ENCODE assay signal across 1 cellular context in the genomic region with DNA sequence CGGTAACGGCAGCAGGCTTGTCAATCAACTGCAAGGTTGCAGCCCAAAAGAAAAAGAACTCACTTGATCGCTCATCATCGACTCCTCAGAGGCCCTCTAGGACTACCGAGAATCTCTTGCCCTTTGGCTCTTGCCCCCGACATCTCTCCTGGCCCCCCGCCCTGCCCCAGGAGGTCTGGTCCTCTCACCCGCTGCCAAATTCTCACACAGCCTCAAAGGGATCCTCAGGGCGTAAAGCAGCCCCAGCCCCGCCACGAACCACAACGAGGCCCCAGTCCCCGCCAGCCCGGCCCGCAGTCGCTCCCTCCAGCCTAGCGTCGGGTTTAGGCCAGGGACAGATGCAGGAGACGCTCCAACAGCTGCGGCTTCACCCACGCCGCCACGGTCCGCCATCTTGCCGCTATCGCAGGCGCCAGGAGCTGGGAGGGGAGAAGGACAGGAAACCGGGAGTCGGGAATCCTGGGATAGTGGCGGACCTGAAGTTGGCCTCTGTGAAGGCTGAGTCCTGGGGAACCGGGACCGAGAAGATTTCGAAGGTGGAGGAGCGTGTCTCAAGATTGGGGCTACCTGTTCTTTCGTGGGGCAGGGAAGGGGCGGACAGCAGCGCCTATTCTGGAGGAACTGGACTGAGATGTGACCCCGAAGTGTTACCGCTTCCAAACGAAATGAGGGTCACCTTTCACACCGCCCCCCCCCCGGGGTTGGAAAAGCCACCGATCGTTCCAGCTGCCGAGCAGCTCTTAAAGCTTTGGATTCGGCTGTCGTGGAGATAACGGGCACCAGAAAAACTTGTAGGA.
TF ChIP-seq lines count a peak whose summit lies in the region.

Gene ST7L, minus strand, starts transcription at position 421 of the 797 bp plus-strand sequence. Its CDS starts 28 bp downstream, at position 393.

TF ChIP-seq in K562, 482 proteins besides CTCF, POLR2A, EP300 and RAD21 (continued from another document and continues in another):
- TF ChIP-seq, protein P1, sequence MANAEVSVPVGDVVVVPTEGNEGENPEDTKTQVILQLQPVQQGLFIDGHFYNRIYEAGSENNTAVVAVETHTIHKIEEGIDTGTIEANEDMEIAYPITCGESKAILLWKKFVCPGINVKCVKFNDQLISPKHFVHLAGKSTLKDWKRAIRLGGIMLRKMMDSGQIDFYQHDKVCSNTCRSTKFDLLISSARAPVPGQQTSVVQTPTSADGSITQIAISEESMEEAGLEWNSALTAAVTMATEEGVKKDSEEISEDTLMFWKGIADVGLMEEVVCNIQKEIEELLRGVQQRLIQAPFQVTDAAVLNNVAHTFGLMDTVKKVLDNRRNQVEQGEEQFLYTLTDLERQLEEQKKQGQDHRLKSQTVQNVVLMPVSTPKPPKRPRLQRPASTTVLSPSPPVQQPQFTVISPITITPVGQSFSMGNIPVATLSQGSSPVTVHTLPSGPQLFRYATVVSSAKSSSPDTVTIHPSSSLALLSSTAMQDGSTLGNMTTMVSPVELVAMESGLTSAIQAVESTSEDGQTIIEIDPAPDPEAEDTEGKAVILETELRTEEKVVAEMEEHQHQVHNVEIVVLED (CRISPR knock-in tag; IDR thresholded peaks at IDR 0.05), result no peak
- TF ChIP-seq ZSCAN32 (CRISPR knock-in tag; IDR thresholded peaks at IDR 0.05) (no peak), BCLAF1 (IDR thresholded peaks at IDR 0.05; ENCODE audit: borderline replicate concordance in 1 of 2, control insufficient read depth in 1 of 2, low read depth in 2 of 2, low read length in 1 of 2) (no peak), CEBPG (CRISPR knock-in tag; IDR thresholded peaks at IDR 0.05) (no peak), CEBPG (tag; conservative IDR thresholded peaks at IDR 0.05 in 1 of 2, IDR thresholded peaks at IDR 0.05 in 1 of 2) (no peak), DPF2 (IDR thresholded peaks at IDR 0.05) (no peak; the same call in 1 of the 2 replicates), ZNF146 (CRISPR knock-in tag; IDR thresholded peaks at IDR 0.05; ENCODE audit: unreplicated experiment) (no peak), CAMTA2 (CRISPR knock-in tag; conservative IDR thresholded peaks at IDR 0.05) (no peak), ZNF79 (CRISPR knock-in tag; IDR thresholded peaks at IDR 0.05; ENCODE audit: low read depth) (no peak), SRSF3 (IDR thresholded peaks at IDR 0.05; ENCODE audit: insufficient read depth, low read length) (peak; percentile 96; the same call in 1 of the 2 replicates), HDAC2 (IDR thresholded peaks at IDR 0.05) (no peak), MXI1 (IDR thresholded peaks at IDR 0.05; ENCODE audit: low read depth, low read length) (no peak), SAFB (IDR thresholded peaks at IDR 0.05; ENCODE audit: borderline replicate concordance, low read depth, low read length) (no peak), E4F1 (CRISPR knock-in tag; IDR thresholded peaks at IDR 0.05; ENCODE audit: borderline replicate concordance) (no peak), ZNF592 (IDR thresholded peaks at IDR 0.05) (no peak), ZNF431 (CRISPR knock-in tag; IDR thresholded peaks at IDR 0.05) (peak; percentile 37; the same call in 1 of the 2 replicates)
- TF ChIP-seq, protein P2, sequence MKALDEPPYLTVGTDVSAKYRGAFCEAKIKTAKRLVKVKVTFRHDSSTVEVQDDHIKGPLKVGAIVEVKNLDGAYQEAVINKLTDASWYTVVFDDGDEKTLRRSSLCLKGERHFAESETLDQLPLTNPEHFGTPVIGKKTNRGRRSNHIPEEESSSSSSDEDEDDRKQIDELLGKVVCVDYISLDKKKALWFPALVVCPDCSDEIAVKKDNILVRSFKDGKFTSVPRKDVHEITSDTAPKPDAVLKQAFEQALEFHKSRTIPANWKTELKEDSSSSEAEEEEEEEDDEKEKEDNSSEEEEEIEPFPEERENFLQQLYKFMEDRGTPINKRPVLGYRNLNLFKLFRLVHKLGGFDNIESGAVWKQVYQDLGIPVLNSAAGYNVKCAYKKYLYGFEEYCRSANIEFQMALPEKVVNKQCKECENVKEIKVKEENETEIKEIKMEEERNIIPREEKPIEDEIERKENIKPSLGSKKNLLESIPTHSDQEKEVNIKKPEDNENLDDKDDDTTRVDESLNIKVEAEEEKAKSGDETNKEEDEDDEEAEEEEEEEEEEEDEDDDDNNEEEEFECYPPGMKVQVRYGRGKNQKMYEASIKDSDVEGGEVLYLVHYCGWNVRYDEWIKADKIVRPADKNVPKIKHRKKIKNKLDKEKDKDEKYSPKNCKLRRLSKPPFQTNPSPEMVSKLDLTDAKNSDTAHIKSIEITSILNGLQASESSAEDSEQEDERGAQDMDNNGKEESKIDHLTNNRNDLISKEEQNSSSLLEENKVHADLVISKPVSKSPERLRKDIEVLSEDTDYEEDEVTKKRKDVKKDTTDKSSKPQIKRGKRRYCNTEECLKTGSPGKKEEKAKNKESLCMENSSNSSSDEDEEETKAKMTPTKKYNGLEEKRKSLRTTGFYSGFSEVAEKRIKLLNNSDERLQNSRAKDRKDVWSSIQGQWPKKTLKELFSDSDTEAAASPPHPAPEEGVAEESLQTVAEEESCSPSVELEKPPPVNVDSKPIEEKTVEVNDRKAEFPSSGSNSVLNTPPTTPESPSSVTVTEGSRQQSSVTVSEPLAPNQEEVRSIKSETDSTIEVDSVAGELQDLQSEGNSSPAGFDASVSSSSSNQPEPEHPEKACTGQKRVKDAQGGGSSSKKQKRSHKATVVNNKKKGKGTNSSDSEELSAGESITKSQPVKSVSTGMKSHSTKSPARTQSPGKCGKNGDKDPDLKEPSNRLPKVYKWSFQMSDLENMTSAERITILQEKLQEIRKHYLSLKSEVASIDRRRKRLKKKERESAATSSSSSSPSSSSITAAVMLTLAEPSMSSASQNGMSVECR (CRISPR knock-in tag; IDR thresholded peaks at IDR 0.05), result peak; percentile 74
- TF ChIP-seq, protein P3, sequence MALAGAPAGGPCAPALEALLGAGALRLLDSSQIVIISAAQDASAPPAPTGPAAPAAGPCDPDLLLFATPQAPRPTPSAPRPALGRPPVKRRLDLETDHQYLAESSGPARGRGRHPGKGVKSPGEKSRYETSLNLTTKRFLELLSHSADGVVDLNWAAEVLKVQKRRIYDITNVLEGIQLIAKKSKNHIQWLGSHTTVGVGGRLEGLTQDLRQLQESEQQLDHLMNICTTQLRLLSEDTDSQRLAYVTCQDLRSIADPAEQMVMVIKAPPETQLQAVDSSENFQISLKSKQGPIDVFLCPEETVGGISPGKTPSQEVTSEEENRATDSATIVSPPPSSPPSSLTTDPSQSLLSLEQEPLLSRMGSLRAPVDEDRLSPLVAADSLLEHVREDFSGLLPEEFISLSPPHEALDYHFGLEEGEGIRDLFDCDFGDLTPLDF (CRISPR knock-in tag; IDR thresholded peaks at IDR 0.05), result no peak
- TF ChIP-seq, protein P4, sequence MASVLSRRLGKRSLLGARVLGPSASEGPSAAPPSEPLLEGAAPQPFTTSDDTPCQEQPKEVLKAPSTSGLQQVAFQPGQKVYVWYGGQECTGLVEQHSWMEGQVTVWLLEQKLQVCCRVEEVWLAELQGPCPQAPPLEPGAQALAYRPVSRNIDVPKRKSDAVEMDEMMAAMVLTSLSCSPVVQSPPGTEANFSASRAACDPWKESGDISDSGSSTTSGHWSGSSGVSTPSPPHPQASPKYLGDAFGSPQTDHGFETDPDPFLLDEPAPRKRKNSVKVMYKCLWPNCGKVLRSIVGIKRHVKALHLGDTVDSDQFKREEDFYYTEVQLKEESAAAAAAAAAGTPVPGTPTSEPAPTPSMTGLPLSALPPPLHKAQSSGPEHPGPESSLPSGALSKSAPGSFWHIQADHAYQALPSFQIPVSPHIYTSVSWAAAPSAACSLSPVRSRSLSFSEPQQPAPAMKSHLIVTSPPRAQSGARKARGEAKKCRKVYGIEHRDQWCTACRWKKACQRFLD (CRISPR knock-in tag; IDR thresholded peaks at IDR 0.05), result peak; percentile 52; the same call in 1 of the 2 replicates
